19 cellular contexts compared by ENCODE assay signal in genomic region chr11:113341388-113342165, GRCh38. TPM values are rescaled to one million over a fixed set of nuclear protein-coding genes. Genes with fewer than 3 reads are reported as not detected.
"Had no signal": no experiment of that assay in that cellular context is flagged by ENCODE, and none has a peak within 500 bp of the region (broad histone marks: within the 10 kb centered on the region; RNA-seq: fewer than 3 reads in every experiment).

No MANE protein-coding gene starts in this region.

- DNase-seq: activated CD4-positive, alpha-beta memory T cell treated with anti-CD3 and anti-CD28 coated beads for 36 hours; activated CD4-positive, alpha-beta T cell treated with anti-CD3 and anti-CD28 coated beads for 36 hours; activated naive CD4-positive, alpha-beta T cell treated with anti-CD3 and anti-CD28 coated beads, Interleukin-2, amount 10 ng/mL, durations not matched to agents 7 days and 5 days; activated T-cell treated with anti-CD3 and anti-CD28 coated beads, Interleukin-2, amount 50 U/mL, for 24 hours; dorsolateral prefrontal cortex; endodermal cell; mesendoderm; right lobe of liver; stimulated activated CD4-positive, alpha-beta T cell treated with anti-CD3 and anti-CD28 coated beads, Interleukin-4, amount 100 ng/mL, for 4 hours; stimulated activated CD8-positive, alpha-beta memory T cell treated with anti-CD3 and anti-CD28 coated beads, Interleukin-4, amount 100 ng/mL, for 48 hours; stimulated activated naive CD8-positive, alpha-beta T cell treated with anti-CD3 and anti-CD28 coated beads, Interleukin-15, Interleukin-2, amounts not matched to agents 100 U/mL and 50 U/mL, for 24 hours; T1000; trophoblast cell had no signal

- H3K4me3 ChIP-seq: ascending aorta, breast epithelium, dorsolateral prefrontal cortex, gastroesophageal sphincter, right lobe of liver, smooth muscle cell had no signal

- ATAC-seq: activated CD4-positive, alpha-beta T cell treated with anti-CD3 and anti-CD28 coated beads for 36 hours; gastroesophageal sphincter; natural killer cell treated with Interleukin-12 subunit alpha and Interleukin-12 subunit beta and Interleukin-15 and Interleukin-18, amount 100 ng/mL, for 72 hours; stimulated activated naive CD8-positive, alpha-beta T cell treated with anti-CD3 and anti-CD28 coated beads, Interleukin-15, Interleukin-2, amounts not matched to agents 100 U/mL and 50 U/mL, for 24 hours had no signal

- H3K27ac ChIP-seq: ascending aorta, breast epithelium, dorsolateral prefrontal cortex, gastroesophageal sphincter, right lobe of liver had no signal

- H3K4me1 ChIP-seq: ascending aorta, breast epithelium, gastroesophageal sphincter, right lobe of liver had no signal

- H3K9me3 ChIP-seq: ascending aorta, breast epithelium, right lobe of liver had no signal

- H3K27me3 ChIP-seq: ascending aorta, breast epithelium, dorsolateral prefrontal cortex, gastroesophageal sphincter, right lobe of liver had no signal

RNA-seq across cellular contexts. Expression of gene ANKK1, which starts 46.0 kb away (rescaled TPM):
- total RNA-seq: ascending aorta, cerebellum, endodermal cell, smooth muscle cell had no signal
